Comparison of ENCODE assay signal across 7 cellular contexts in genomic region chr22:20305230-20305893, GRCh38. TPM values are rescaled to one million over a fixed set of nuclear protein-coding genes. Genes with fewer than 3 reads are reported as not detected.
DNase-seq lines count a peak whose midpoint lies in the region; ATAC-seq and TF ChIP-seq lines count a peak whose summit lies in the region.
"Not testable (repeated sequence)": the region's sequence is repeated elsewhere in the genome, so short reads cannot be mapped to it uniquely, and the experiment has no call there.
"Had no signal": no experiment of that assay in that cellular context is flagged by ENCODE, and none has a peak within 500 bp of the region (broad histone marks: within the 10 kb centered on the region; RNA-seq: fewer than 3 reads in every experiment).

No MANE protein-coding gene starts in this region.

- TF ChIP-seq CTCF in CD14-positive monocyte (IDR thresholded peaks at IDR 0.05); activated CD8-positive, alpha-beta T cell treated with anti-CD3 and anti-CD28 coated beads for 36 hours (IDR thresholded peaks at IDR 0.05); right lobe of liver (IDR thresholded peaks at IDR 0.05); gastrocnemius medialis (IDR thresholded peaks at IDR 0.05 in 4 of 5, conservative IDR thresholded peaks at IDR 0.05 in 1 of 5): not testable (repeated sequence)

- not testable (repeated sequence) for H3K4me1 ChIP-seq in right lobe of liver, gastrocnemius medialis

- TF ChIP-seq POLR2A in right lobe of liver (IDR thresholded peaks at IDR 0.05); gastrocnemius medialis (IDR thresholded peaks at IDR 0.05): not testable (repeated sequence)

- CTCF ChIA-PET in activated CD8-positive, alpha-beta T cell treated with anti-CD3 and anti-CD28 coated beads for 36 hours (lab: Charles Lee) = not testable (repeated sequence)

- H3K9me3 ChIP-seq in right lobe of liver, gastrocnemius medialis: not testable (repeated sequence)

- H3K4me1 Mint-ChIP-seq in CD14-positive monocyte; activated CD8-positive, alpha-beta T cell treated with anti-CD3 and anti-CD28 coated beads for 36 hours (ENCODE audit: low read depth): not testable (repeated sequence)

- H3K4me3 Mint-ChIP-seq in CD14-positive monocyte; activated CD8-positive, alpha-beta T cell treated with anti-CD3 and anti-CD28 coated beads for 36 hours: not testable (repeated sequence)

- intact Hi-C loops in CD14-positive monocyte (cut with micrococcal nuclease); activated CD8-positive, alpha-beta T cell treated with anti-CD3 and anti-CD28 coated beads for 36 hours (cut with micrococcal nuclease); left cardiac atrium (cut with DNase I); right lobe of liver (cut with DNase I); gastrocnemius medialis (cut with DNase I; ENCODE audit: low total_unique reads): not testable (repeated sequence)

- ATAC-seq in activated CD8-positive, alpha-beta T cell treated with anti-CD3 and anti-CD28 coated beads for 36 hours = peak; percentile 60
- ATAC-seq in left cardiac atrium, right lobe of liver: not testable (repeated sequence)
- peak; percentile 64 to 82 for ATAC-seq in gastrocnemius medialis

- H3K36me3 ChIP-seq in right lobe of liver, gastrocnemius medialis: not testable (repeated sequence)

- POLR2A ChIA-PET in activated CD8-positive, alpha-beta T cell treated with anti-CD3 and anti-CD28 coated beads for 36 hours (lab: Charles Lee) = interaction anchor here (1.8 kb wide), 1 partner anchor 14 kb away, joined by 4 read pairs; the partner anchor contains the start of gene DGCR6L

- H3K27me3 ChIP-seq in right lobe of liver = not testable (repeated sequence)
- H3K27me3 ChIP-seq in gastrocnemius medialis = peaks cover 17 to 25% (median 22%) of the 10 kb centered on the region in 3 donors

- DNase-seq in CD14-positive monocyte (ENCODE audit: low spot score) (peak; percentile 30), astrocyte of the hippocampus (ENCODE audit: low read depth, low spot score) (peak; percentile 30), left cardiac atrium (peak; percentile 4), right lobe of liver (peak in 2 of 3 donors; percentile 2 to 12)
- peak; percentile 38 for DNase-seq in activated CD8-positive, alpha-beta T cell treated with anti-CD3 and anti-CD28 coated beads for 36 hours
- DNase-seq in gastrocnemius medialis = not testable (repeated sequence)

- H3K4me3 ChIP-seq in right lobe of liver, gastrocnemius medialis: not testable (repeated sequence)

- not testable (repeated sequence) for H3K36me3 Mint-ChIP-seq in CD14-positive monocyte; activated CD8-positive, alpha-beta T cell treated with anti-CD3 and anti-CD28 coated beads for 36 hours (ENCODE audit: low read depth)

- in situ Hi-C loops in gastrocnemius medialis (cut with MboI; ENCODE audit: low sequenced_read_pairs in 4 of 4) = not testable (repeated sequence)

- H3K9me3 Mint-ChIP-seq in CD14-positive monocyte; activated CD8-positive, alpha-beta T cell treated with anti-CD3 and anti-CD28 coated beads for 36 hours: not testable (repeated sequence)

- H3K27me3 Mint-ChIP-seq in CD14-positive monocyte (ENCODE audit: low read depth in 3 of 3) = peaks cover 16 to 25% (median 17%) of the 10 kb centered on the region in 3 donors
- H3K27me3 Mint-ChIP-seq in activated CD8-positive, alpha-beta T cell treated with anti-CD3 and anti-CD28 coated beads for 36 hours = peaks cover 12% of the 10 kb centered on the region

- not testable (repeated sequence) for H3K27ac Mint-ChIP-seq in CD14-positive monocyte; activated CD8-positive, alpha-beta T cell treated with anti-CD3 and anti-CD28 coated beads for 36 hours

- not testable (repeated sequence) for H3K27ac ChIP-seq in right lobe of liver, gastrocnemius medialis

- 60% methylated on average over 3 of the region's 12 CpGs for WGBS in right lobe of liver (ENCODE audit: insufficient coverage, low coverage, low lambda C conversion rate, missing lambda C conversion rate)

RNA-seq across cellular contexts. Expression of gene DGCR6L, which starts 14.5 kb away (rescaled TPM):
- polyA plus RNA-seq in CD14-positive monocyte = 10 to 100 TPM; 56.3 to 62.8 TPM
- total RNA-seq in activated CD8-positive, alpha-beta T cell treated with anti-CD3 and anti-CD28 coated beads for 36 hours = 10 to 100 TPM; 30.7 to 32.0 TPM
- total RNA-seq in left cardiac atrium (10 to 100 TPM; 35.1 to 41.3 TPM), right lobe of liver (10 to 100 TPM; 32.6 to 79.9 (median 50.9) TPM), gastrocnemius medialis (100 to 1,000 TPM in 1 of 4 donors, 10 to 100 TPM in 3; 43.5 to 105 (median 67.5) TPM)

RNA-seq across cellular contexts. Expression of gene RTN4R, which starts 37.2 kb away (rescaled TPM):
- polyA plus RNA-seq in CD14-positive monocyte = not detected
- total RNA-seq in activated CD8-positive, alpha-beta T cell treated with anti-CD3 and anti-CD28 coated beads for 36 hours = 1 to 10 TPM; 2.8 to 3.7 TPM
- 1 to 10 TPM; 1.4 to 1.8 TPM for total RNA-seq in left cardiac atrium
- 10 to 100 TPM in 2 of 6 experiments, 1 to 10 TPM in 4; 3.0 to 12.4 (median 8.5) TPM for total RNA-seq in right lobe of liver
- total RNA-seq in gastrocnemius medialis = under 1 TPM in 2 of 4 donors, not detected in 2; 0.29 to 0.75 TPM
- polyA plus RNA-seq: IgD-negative memory B cell had no signal
